29 cellular contexts compared by ENCODE assay signal in genomic region chr13:112808377-112809140, GRCh38.
"Had no signal": no experiment of that assay in that cellular context is flagged by ENCODE, and none has a peak within 500 bp of the region (broad histone marks: within the 10 kb centered on the region; RNA-seq: fewer than 3 reads in every experiment).

No MANE protein-coding gene starts in this region.

- H3K9me3 ChIP-seq: breast epithelium, esophagus squamous epithelium, testis, transverse colon had no signal

- H3K9ac ChIP-seq: parathyroid adenoma had no signal

- H3K27ac Mint-ChIP-seq: activated CD8-positive, alpha-beta T cell treated with anti-CD3 and anti-CD28 coated beads for 36 hours; activated T-cell treated with anti-CD3 and anti-CD28 coated beads, Interleukin-2, amount 50 U/mL, for 72 hours; nephron; T-helper 1 cell treated with Interleukin-12 subunit alpha and Interleukin-12 subunit beta and Interleukin-4 antibody, amounts not matched to agents 30 μg/mL and 1 μg/mL, for 36 hours had no signal

- H3K4me3 Mint-ChIP-seq: activated CD8-positive, alpha-beta T cell treated with anti-CD3 and anti-CD28 coated beads for 36 hours; activated T-cell treated with anti-CD3 and anti-CD28 coated beads, Interleukin-2, amount 50 U/mL, for 72 hours; central memory CD8-positive, alpha-beta T cell; nephron; T-helper 1 cell treated with Interleukin-12 subunit alpha and Interleukin-12 subunit beta and Interleukin-4 antibody, amounts not matched to agents 30 μg/mL and 1 μg/mL, for 36 hours had no signal

- H3K27me3 ChIP-seq: breast epithelium, esophagus squamous epithelium, heart right ventricle, left lung, testis, transverse colon had no signal

- H3K4me1 ChIP-seq: breast epithelium, esophagus squamous epithelium, left lung, parathyroid adenoma, psoas muscle, transverse colon had no signal

- ATAC-seq: activated CD8-positive, alpha-beta T cell treated with anti-CD3 and anti-CD28 coated beads for 36 hours; activated naive CD4-positive, alpha-beta T cell treated with anti-CD3 and anti-CD28 coated beads, Interleukin-2, amount 50 U/mL, for 72 hours; activated T-cell treated with anti-CD3 and anti-CD28 coated beads, Interleukin-2, amount 50 U/mL, for 72 hours had no signal

- H3K27ac ChIP-seq: breast epithelium, epithelial cell of prostate, esophagus squamous epithelium, heart right ventricle, left lung, parathyroid adenoma, psoas muscle, testis, transverse colon had no signal

- H3K79me2 ChIP-seq: parathyroid adenoma had no signal

- H3K4me3 ChIP-seq: breast epithelium, esophagus squamous epithelium, heart right ventricle, left lung, lung, psoas muscle, testis, transverse colon had no signal

- H3K9me3 Mint-ChIP-seq: activated CD8-positive, alpha-beta T cell treated with anti-CD3 and anti-CD28 coated beads for 36 hours; activated naive CD4-positive, alpha-beta T cell treated with anti-CD3 and anti-CD28 coated beads, Interleukin-2, amount 50 U/mL, for 72 hours; activated T-cell treated with anti-CD3 and anti-CD28 coated beads, Interleukin-2, amount 50 U/mL, for 72 hours; central memory CD8-positive, alpha-beta T cell; T-helper 1 cell treated with Interleukin-12 subunit alpha and Interleukin-12 subunit beta and Interleukin-4 antibody, amounts not matched to agents 30 μg/mL and 1 μg/mL, for 36 hours had no signal

- DNase-seq: activated CD4-positive, alpha-beta T cell treated with anti-CD3 and anti-CD28 coated beads for 1 hour; activated CD4-positive, alpha-beta T cell treated with anti-CD3 and anti-CD28 coated beads, Interleukin-2, amount 50 U/mL, for 1 hour; activated CD8-positive, alpha-beta T cell treated with anti-CD3 and anti-CD28 coated beads for 36 hours; activated naive CD4-positive, alpha-beta T cell; activated T-cell treated with anti-CD3 and anti-CD28 coated beads for 4 hours; activated T-cell treated with anti-CD3 and anti-CD28 coated beads, Interleukin-2, amount 50 U/mL, for 72 hours; dermis blood vessel endothelial cell; effector CD4-positive, alpha-beta T cell; esophagus squamous epithelium; foreskin melanocyte; heart right ventricle; kidney glomerular epithelial cell; left lung; mesendoderm; nucleus accumbens; psoas muscle; stimulated activated CD4-positive, alpha-beta T cell treated with anti-CD3 and anti-CD28 coated beads, Interleukin-2, amount 100 ng/mL, for 48 hours; stimulated activated naive CD8-positive, alpha-beta T cell treated with anti-CD3 and anti-CD28 coated beads, Interleukin-15, Interleukin-2, amounts not matched to agents 100 U/mL and 50 U/mL, for 24 hours; testis; transverse colon had no signal

- H3K27me3 Mint-ChIP-seq: activated CD8-positive, alpha-beta T cell treated with anti-CD3 and anti-CD28 coated beads for 36 hours; central memory CD8-positive, alpha-beta T cell had no signal

- FAIRE-seq: colon had no signal

- H3K4me1 Mint-ChIP-seq: central memory CD8-positive, alpha-beta T cell; nephron had no signal

- H2AFZ ChIP-seq: parathyroid adenoma had no signal

- H3K36me3 ChIP-seq: breast epithelium, transverse colon had no signal
